Comparison of ENCODE assay signal across 9 cellular contexts in genomic region chr20:53735536-53736050, GRCh38.
DNase-seq lines count a peak whose midpoint lies in the region; ATAC-seq and TF ChIP-seq lines count a peak whose summit lies in the region.
"Had no signal": no experiment of that assay in that cellular context is flagged by ENCODE, and none has a peak within 500 bp of the region (broad histone marks: within the 10 kb centered on the region; RNA-seq: fewer than 3 reads in every experiment).

No MANE protein-coding gene starts in this region.

- no peaks in the 10 kb centered on the region for H3K9me3 Mint-ChIP-seq in progenitor cell of endocrine pancreas (ENCODE audit: low read depth)

- no peaks in the 10 kb centered on the region for H3K27me3 Mint-ChIP-seq in progenitor cell of endocrine pancreas

- H3K4me1 Mint-ChIP-seq in progenitor cell of endocrine pancreas (ENCODE audit: low read depth): peaks cover 54% of the 10 kb centered on the region

- H3K27ac Mint-ChIP-seq in progenitor cell of endocrine pancreas: peak overlapping the region; percentile 99

- DNase-seq in H4 (ENCODE audit: low spot score) (peak; percentile 69), NOMO-1 treated with dmso at 0.1 percent for 144 hours (lab: John Stamatoyannopoulos, UW; ENCODE audit: unreplicated experiment) (peak; percentile 75), dedifferentiated amniotic fluid mesenchymal stem cell (ENCODE audit: extremely low spot score) (peak; percentile 84), progenitor cell of endocrine pancreas (ENCODE audit: low spot score, unreplicated experiment) (no peak), T-helper 2 cell (no peak)
- DNase-seq: nucleus accumbens had no signal

- H3K36me3 Mint-ChIP-seq in progenitor cell of endocrine pancreas (ENCODE audit: insufficient read depth): no peaks in the 10 kb centered on the region

- H3K4me3 Mint-ChIP-seq in progenitor cell of endocrine pancreas (ENCODE audit: low read depth): peak overlapping the region; percentile 72

- ATAC-seq in GM18511 (IDR thresholded peaks at IDR 0.05; ENCODE audit: unreplicated experiment): no peak
- ATAC-seq in HG03571 (IDR thresholded peaks at IDR 0.05; ENCODE audit: unreplicated experiment): no peak
- no peak for ATAC-seq in HG03460 (IDR thresholded peaks at IDR 0.05; ENCODE audit: unreplicated experiment)

- no peak for TF ChIP-seq CTCF in progenitor cell of endocrine pancreas (IDR thresholded peaks at IDR 0.05; ENCODE audit: unreplicated experiment)

Comparison
In these comparisons a context has a peak if more than half of its experiments do, and no peak if none do; other contexts are left out.
1. DNase-seq: peak in H4 (single experiment), NOMO-1 treated with dmso at 0.1 percent for 144 hours (single experiment) and dedifferentiated amniotic fluid mesenchymal stem cell (single experiment); none in progenitor cell of endocrine pancreas (single experiment) and T-helper 2 cell (0 of 5).